In the genomic region with DNA sequence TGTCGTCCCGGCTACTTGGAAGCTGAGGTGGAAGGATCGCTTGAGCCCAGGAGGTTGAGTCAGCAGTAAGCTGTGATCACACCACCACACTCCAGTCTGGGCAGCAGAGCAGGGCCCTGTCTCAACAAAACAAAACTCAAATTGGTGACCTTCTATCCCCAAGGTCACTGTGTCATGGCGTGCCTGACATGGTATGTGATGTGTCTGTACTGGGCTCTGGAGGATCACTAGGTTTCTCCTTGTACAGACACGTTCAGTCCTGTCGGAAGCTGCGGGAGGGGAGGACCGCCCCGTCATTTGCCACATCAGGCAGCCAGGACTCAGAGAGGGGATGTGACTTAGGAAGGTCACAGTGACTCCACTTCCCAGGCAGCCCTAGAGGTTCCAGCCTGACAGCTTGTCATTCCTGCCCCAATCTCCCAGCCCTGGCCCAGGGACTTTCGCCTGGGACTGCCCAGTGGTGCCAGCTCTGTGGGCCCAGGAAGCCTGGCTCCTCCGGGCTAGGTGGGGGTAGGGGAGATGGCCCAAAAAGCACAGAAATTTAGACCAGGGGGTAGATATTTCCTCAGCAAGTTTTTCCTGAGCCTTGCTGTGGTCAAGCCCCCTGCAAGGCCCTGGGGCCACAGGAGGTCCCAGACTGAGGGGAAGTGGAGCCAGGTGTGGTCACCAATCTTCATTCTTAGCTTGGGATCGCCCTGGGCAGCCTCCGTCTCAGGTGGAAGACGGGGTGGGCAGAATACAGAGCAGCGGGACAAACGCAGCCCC, we compare ENCODE assay signal across 13 cellular contexts. TPM values are rescaled to one million over a fixed set of nuclear protein-coding genes. Genes with fewer than 3 reads are reported as not detected.
DNase-seq lines count a peak whose midpoint lies in the region; ATAC-seq, FAIRE-seq and TF ChIP-seq lines count a peak whose summit lies in the region.
"Had no signal": no experiment of that assay in that cellular context is flagged by ENCODE, and none has a peak within 500 bp of the region (broad histone marks: within the 10 kb centered on the region; RNA-seq: fewer than 3 reads in every experiment).

No MANE protein-coding gene starts in this region.

- no peaks in the 10 kb centered on the region for H3K27me3 ChIP-seq in CD4-positive, alpha-beta T cell (ENCODE audit: control insufficient read depth, insufficient read depth, low read length)
- H3K27me3 ChIP-seq in astrocyte (ENCODE audit: insufficient read depth, low read length) (no peaks in the 10 kb centered on the region), gastroesophageal sphincter (no peaks in the 10 kb centered on the region), trophoblast cell (ENCODE audit: insufficient read depth, low read length) (no peaks in the 10 kb centered on the region)

- H2AK5ac ChIP-seq in trophoblast cell (ENCODE audit: low read length): no peak overlapping the region

- TF ChIP-seq CTCF in CD4-positive, alpha-beta T cell (IDR thresholded peaks at IDR 0.05): no peak
- TF ChIP-seq CTCF in astrocyte (IDR thresholded peaks at IDR 0.05; ENCODE audit: insufficient read depth, low read depth, low read length) (no peak), gastroesophageal sphincter (IDR thresholded peaks at IDR 0.05) (no peak)

- no peaks in the 10 kb centered on the region for H3K9me3 Mint-ChIP-seq in CD4-positive, alpha-beta T cell
- no peaks in the 10 kb centered on the region for H3K9me3 Mint-ChIP-seq in astrocyte (ENCODE audit: unreplicated experiment)
- H3K9me3 Mint-ChIP-seq: CD4-positive, CD25-positive, alpha-beta regulatory T cell had no signal

- CTCF ChIA-PET in CD4-positive, alpha-beta T cell (lab: Charles Lee): no interaction called here

- no peak for FAIRE-seq in astrocyte (lab: Jason Lieb, UNC)

- no peak overlapping the region for H3K23ac ChIP-seq in trophoblast cell (ENCODE audit: low read length)

- 13 to 55% methylated on average over 4 to 5 of the region's 16 CpGs for WGBS in gastroesophageal sphincter (ENCODE audit: low coverage in 1 of 2), 2 donors
- no CpG with 5 or more reads among the region's 16 CpGs for WGBS in trophoblast cell (ENCODE audit: extremely low coverage, insufficient coverage, insufficient read length)

- H3K4me3 Mint-ChIP-seq in CD4-positive, alpha-beta T cell: peak overlapping the region; percentile 25
- H3K4me3 Mint-ChIP-seq in astrocyte (ENCODE audit: unreplicated experiment): no peak overlapping the region
- H3K4me3 Mint-ChIP-seq: CD4-positive, CD25-positive, alpha-beta regulatory T cell had no signal

- H3K4me2 ChIP-seq in astrocyte (ENCODE audit: low read length) (peak overlapping the region; percentile 98), trophoblast cell (ENCODE audit: low read length) (no peak overlapping the region)

- DNase-seq in CD4-positive, alpha-beta T cell: no peak
- DNase-seq in astrocyte (ENCODE audit: low read depth): peak; percentile 61
- peak; percentile 35 to 46 for DNase-seq in trophoblast cell
- no peak for DNase-seq in A172 (ENCODE audit: low spot score)
- DNase-seq in SIG-M5 (lab: John Stamatoyannopoulos, UW): no peak
- DNase-seq in KBM-7: no peak
- DNase-seq in activated gamma-delta T cell (lab: John Stamatoyannopoulos, UW): no peak
- DNase-seq: activated effector memory CD4-positive, alpha-beta T cell treated with anti-CD3 and anti-CD28 coated beads, Interleukin-2, amount 50 U/mL, for 16 hours; CD4-positive, CD25-positive, alpha-beta regulatory T cell; NCI-H524 treated with DMSO at 0.1 percent for 48 hours; stimulated activated CD8-positive, alpha-beta memory T cell treated with anti-CD3 and anti-CD28 coated beads, Interleukin-4, amount 100 ng/mL, for 48 hours had no signal

- H3K4me1 ChIP-seq in astrocyte (ENCODE audit: insufficient read depth, low read length) (peaks cover 69% of the 10 kb centered on the region), gastroesophageal sphincter (peaks cover 12 to 90% (median 67%) of the 10 kb centered on the region in 3 donors), trophoblast cell (ENCODE audit: control insufficient read depth in 1 of 2, insufficient read depth in 2 of 2, low read length in 2 of 2) (peaks cover 49 to 55% of the 10 kb centered on the region in 2 experiments)

- no peak overlapping the region for H3K27ac Mint-ChIP-seq in CD4-positive, alpha-beta T cell
- H3K27ac Mint-ChIP-seq in astrocyte (ENCODE audit: unreplicated experiment): peak overlapping the region; percentile 77

- H2BK5ac ChIP-seq in trophoblast cell (ENCODE audit: low read depth, low read length, poor library complexity): no peak overlapping the region

- H4K12ac ChIP-seq in trophoblast cell (ENCODE audit: low read depth, low read length): no peak overlapping the region

- peak overlapping the region; percentile 40 for H4K8ac ChIP-seq in trophoblast cell (ENCODE audit: low read depth, low read length)

- peak overlapping the region; percentile 17 for H3K14ac ChIP-seq in trophoblast cell (ENCODE audit: low read length)

- H3K4ac ChIP-seq in trophoblast cell (ENCODE audit: low read depth, low read length): peak overlapping the region; percentile 9

- H3K27ac ChIP-seq in CD4-positive, alpha-beta T cell (ENCODE audit: low read depth, low read length): no peak overlapping the region
- H3K27ac ChIP-seq in astrocyte (ENCODE audit: low read depth, low read length) (peak overlapping the region; percentile 43), gastroesophageal sphincter (peak overlapping the region in 3 of 4 donors; percentile 87 to 96 (median 92)), trophoblast cell (ENCODE audit: low read depth, low read length) (peak overlapping the region; percentile 38)

- no peak overlapping the region for H3K4me3 ChIP-seq in astrocyte (ENCODE audit: insufficient read depth, low read depth, low read length)
- H3K4me3 ChIP-seq in gastroesophageal sphincter: no peak overlapping the region
- no peak overlapping the region for H3K4me3 ChIP-seq in trophoblast cell (ENCODE audit: low read depth, low read length)
- H3K4me3 ChIP-seq: HAP-1 had no signal

- no peak overlapping the region for H2BK120ac ChIP-seq in trophoblast cell (ENCODE audit: insufficient read depth, low read length, poor library complexity)

- no peak for TF ChIP-seq POLR2A in gastroesophageal sphincter (IDR thresholded peaks at IDR 0.05)

- peaks cover 73% of the 10 kb centered on the region for H4K20me1 ChIP-seq in astrocyte (ENCODE audit: insufficient read depth, low read length)

- in situ Hi-C loops in KBM-7 (cut with MboI; ENCODE audit: low pct_unique_long_range_greater_than_20kb, low sequenced_read_pairs): no loop called here

- peak overlapping the region; percentile 34 for H4K91ac ChIP-seq in trophoblast cell (ENCODE audit: low read depth, low read length)

- H3K4me1 Mint-ChIP-seq in CD4-positive, alpha-beta T cell (ENCODE audit: low read depth): peaks cover 16% of the 10 kb centered on the region
- peaks cover 36% of the 10 kb centered on the region for H3K4me1 Mint-ChIP-seq in astrocyte (ENCODE audit: low read depth, unreplicated experiment)

- H3K79me2 ChIP-seq in astrocyte (ENCODE audit: insufficient read depth, low read length) (peaks cover 72% of the 10 kb centered on the region), trophoblast cell (ENCODE audit: control insufficient read depth, insufficient read depth, low read length, poor library complexity) (peaks cover 18% of the 10 kb centered on the region)

- POLR2A ChIA-PET in CD4-positive, alpha-beta T cell (lab: Charles Lee): interaction anchor here (0.6 kb wide), 1 partner anchor 94 kb away, joined by 5 read pairs; a partner anchor contains a TSS

- peaks cover 13% of the 10 kb centered on the region for H3K36me3 Mint-ChIP-seq in CD4-positive, alpha-beta T cell (ENCODE audit: low read depth)
- peaks cover 5% of the 10 kb centered on the region for H3K36me3 Mint-ChIP-seq in astrocyte (ENCODE audit: low read depth, unreplicated experiment)

- H2AFZ ChIP-seq in astrocyte (ENCODE audit: low read depth, low read length) (no peak overlapping the region), trophoblast cell (ENCODE audit: insufficient read depth, low read length, poor library complexity) (no peak overlapping the region)

- H3K79me1 ChIP-seq in trophoblast cell (ENCODE audit: low read length): peaks cover 34% of the 10 kb centered on the region

- H3K27me3 Mint-ChIP-seq in CD4-positive, alpha-beta T cell: no peaks in the 10 kb centered on the region
- no peaks in the 10 kb centered on the region for H3K27me3 Mint-ChIP-seq in astrocyte (ENCODE audit: low read depth, unreplicated experiment)
- H3K27me3 Mint-ChIP-seq: CD4-positive, CD25-positive, alpha-beta regulatory T cell had no signal

- H3K36me3 ChIP-seq in astrocyte (ENCODE audit: insufficient read depth, low read length) (peaks cover 3% of the 10 kb centered on the region), gastroesophageal sphincter (peaks cover 0 to 15% of the 10 kb centered on the region in 2 donors), trophoblast cell (ENCODE audit: control insufficient read depth in 1 of 2, insufficient read depth in 2 of 2, low read length in 2 of 2) (peaks cover 25% of the 10 kb centered on the region in 2 experiments)

- H2BK12ac ChIP-seq in trophoblast cell (ENCODE audit: low read length): peak overlapping the region; percentile 3

- H3K18ac ChIP-seq in trophoblast cell (ENCODE audit: low read length): peak overlapping the region; percentile 69

- no peaks in the 10 kb centered on the region for H3K9me3 ChIP-seq in CD4-positive, alpha-beta T cell (ENCODE audit: control insufficient read depth, low read length)
- no peaks in the 10 kb centered on the region for H3K9me3 ChIP-seq in astrocyte (ENCODE audit: insufficient read depth, low read depth, low read length)
- no peaks in the 10 kb centered on the region for H3K9me3 ChIP-seq in gastroesophageal sphincter
- no peaks in the 10 kb centered on the region for H3K9me3 ChIP-seq in trophoblast cell (ENCODE audit: insufficient read depth, low read depth, low read length)
- H3K9me3 ChIP-seq: HAP-1 had no signal

- H3K9ac ChIP-seq in astrocyte (ENCODE audit: low read length): peak overlapping the region; percentile 59
- H3K9ac ChIP-seq in trophoblast cell (ENCODE audit: low read length): no peak overlapping the region

- ATAC-seq in CD4-positive, alpha-beta T cell (ENCODE audit: poor library complexity): no peak
- ATAC-seq in gastroesophageal sphincter: no peak

- no peak for TF ChIP-seq EP300 in gastroesophageal sphincter (IDR thresholded peaks at IDR 0.05)

- intact Hi-C loops in CD4-positive, alpha-beta T cell (cut with DNase I, micrococcal nuclease): loop anchor here in 1 of 2 experiments (5.0 kb wide), 3 partner anchors 92 to 143 kb away; a partner anchor contains a TSS

RNA-seq across cellular contexts. Expression of a gene that starts 53.2 kb away (rescaled TPM):
- 10 to 100 TPM in 1 of 2 experiments, 1 to 10 TPM in 1; 9.0 to 10.1 TPM for total RNA-seq in CD4-positive, alpha-beta T cell
- total RNA-seq in astrocyte (40.6 and 41.5 TPM in 2 replicates), gastroesophageal sphincter (100 to 1,000 TPM; 128 to 234 (median 137) TPM)
- polyA plus RNA-seq in trophoblast cell (2013): 47.7 and 49.4 TPM in 2 replicates
- total RNA-seq in A172 (2014; rRNA removed; shearing (Covaris generic)): 41.4 and 43.4 TPM in 2 replicates

RNA-seq across cellular contexts. Expression of a gene that starts 57.7 kb away (rescaled TPM):
- 1 to 10 TPM; 1.4 to 1.8 TPM for total RNA-seq in CD4-positive, alpha-beta T cell
- total RNA-seq in astrocyte (12.8 and 14.3 TPM in 2 replicates), gastroesophageal sphincter (10 to 100 TPM in 3 of 4 donors, 1 to 10 TPM in 1; 8.0 to 21.0 (median 15.7) TPM)
- polyA plus RNA-seq in trophoblast cell (2013): 15.3 and 16.1 TPM in 2 replicates
- total RNA-seq in A172 (2014; rRNA removed; shearing (Covaris generic)): 8.8 and 11.4 TPM in 2 replicates

Comparison
In these comparisons a context has a peak if more than half of its experiments do, and no peak if none do; other contexts are left out.
1. DNase-seq: peak in astrocyte (single experiment) and trophoblast cell (2 of 2); none in CD4-positive, alpha-beta T cell (0 of 10), A172 (single experiment), SIG-M5 (single experiment), KBM-7 (single experiment) and activated gamma-delta T cell (single experiment).